In the genomic region with DNA sequence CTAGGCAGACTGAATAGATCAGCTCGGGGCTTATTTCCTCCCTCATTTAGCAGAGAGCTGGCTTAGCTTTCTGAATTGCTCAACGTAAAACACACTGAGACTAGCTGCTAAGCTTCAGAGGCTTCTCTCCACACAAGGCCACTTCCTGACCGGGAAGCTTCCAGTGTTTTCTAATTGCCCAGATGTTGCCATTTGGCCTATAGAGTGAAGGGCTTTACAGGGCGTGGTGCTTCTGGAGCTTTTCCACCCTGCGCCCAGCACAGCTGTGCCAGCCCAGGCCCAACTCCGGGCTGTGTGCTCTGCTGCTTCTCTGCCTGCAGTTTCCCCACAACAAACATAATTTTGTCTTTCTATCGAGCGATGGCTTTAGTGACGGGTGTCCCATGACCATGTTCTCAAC, we compare ENCODE assay signal across 10 cellular contexts. TPM values are rescaled to one million over a fixed set of nuclear protein-coding genes. Genes with fewer than 3 reads are reported as not detected.
DNase-seq lines count a peak whose midpoint lies in the region; ATAC-seq and TF ChIP-seq lines count a peak whose summit lies in the region.
"Had no signal": no experiment of that assay in that cellular context is flagged by ENCODE, and none has a peak within 500 bp of the region (broad histone marks: within the 10 kb centered on the region; RNA-seq: fewer than 3 reads in every experiment).

No MANE protein-coding gene starts in this region.

- no peaks in the 10 kb centered on the region for H3K27me3 ChIP-seq in naive thymus-derived CD4-positive, alpha-beta T cell (ENCODE audit: control insufficient read depth in 2 of 2, insufficient read depth in 2 of 2, low read length in 2 of 2)
- H3K27me3 ChIP-seq in aorta (ENCODE audit: control insufficient read depth in 1 of 2, insufficient read depth in 2 of 2, low read length in 1 of 2) = no peaks in the 10 kb centered on the region

- H3K27ac Mint-ChIP-seq in natural killer cell = peak overlapping the region in 1 of 2 donors; percentile 71
- peak overlapping the region in 1 of 2 donors; percentile 67 for H3K27ac Mint-ChIP-seq in natural killer cell treated with Interleukin-12 subunit alpha and Interleukin-12 subunit beta and Interleukin-15 and Interleukin-18, amount 100 ng/mL, for 72 hours
- H3K27ac Mint-ChIP-seq in naive thymus-derived CD4-positive, alpha-beta T cell = peak overlapping the region; percentile 76 to 97 (median 90)
- H3K27ac Mint-ChIP-seq: dendritic cell treated with granulocyte-macrophage colony-stimulating factor and Interleukin-4, amounts not matched to agents 40 ng/mL and 50 ng/mL, for 4 days had no signal

- peaks cover 9 to 21% of the 10 kb centered on the region in 2 donors for H3K4me1 ChIP-seq in naive thymus-derived CD4-positive, alpha-beta T cell (ENCODE audit: control insufficient read depth in 2 of 2, insufficient read depth in 2 of 2, low read length in 2 of 2)
- H3K4me1 ChIP-seq in aorta (ENCODE audit: control insufficient read depth in 1 of 2, insufficient read depth in 2 of 2, low read length in 2 of 2) = no peaks in the 10 kb centered on the region

- intact Hi-C loops in natural killer cell (cut with micrococcal nuclease) (no loop called here), aorta (cut with DNase I) (no loop called here)
- intact Hi-C loops in naive thymus-derived CD4-positive, alpha-beta T cell (cut with micrococcal nuclease) = loop anchor here in 1 of 2 donors (1.0 kb wide), 1 partner anchor 90 kb away; no protein-coding TSS in a partner anchor

- DNase-seq in natural killer cell = no peak
- no peak for DNase-seq in natural killer cell treated with Interleukin-12 subunit alpha and Interleukin-12 subunit beta and Interleukin-15 and Interleukin-18, amount 100 ng/mL, for 72 hours (ENCODE audit: low spot score)
- peak; percentile 80 for DNase-seq in fibroblast of gingiva (ENCODE audit: low read depth)
- DNase-seq in naive thymus-derived CD4-positive, alpha-beta T cell = peak in 5 of 9 donors; percentile 4 to 21 (median 6)
- DNase-seq in aorta = no peak
- DNase-seq in stimulated activated CD4-positive, alpha-beta T cell treated with anti-CD3 and anti-CD28 coated beads, Interleukin-4, amount 100 ng/mL, for 24 hours = no peak
- no peak for DNase-seq in stimulated activated CD4-positive, alpha-beta T cell treated with anti-CD3 and anti-CD28 coated beads, Interleukin-2, amount 100 ng/mL, for 48 hours
- DNase-seq in SKM-1 (lab: John Stamatoyannopoulos, UW; ENCODE audit: unreplicated experiment) = no peak
- DNase-seq: NCI-H1092 had no signal

- ATAC-seq in natural killer cell = no peak
- no peak for ATAC-seq in natural killer cell treated with Interleukin-12 subunit alpha and Interleukin-12 subunit beta and Interleukin-15 and Interleukin-18, amount 100 ng/mL, for 72 hours
- no peak for ATAC-seq in naive thymus-derived CD4-positive, alpha-beta T cell
- ATAC-seq in aorta (ENCODE audit: low FRiP score) = peak; percentile 39

- WGBS in aorta, 2 donors = 83 to 88% methylated on average over 9 of the region's 9 CpGs

- H3K27me3 Mint-ChIP-seq in natural killer cell (ENCODE audit: low read depth in 2 of 2) = peaks cover 2 to 6% of the 10 kb centered on the region in 2 donors
- peaks cover under 1 to 2% of the 10 kb centered on the region in 2 donors for H3K27me3 Mint-ChIP-seq in natural killer cell treated with Interleukin-12 subunit alpha and Interleukin-12 subunit beta and Interleukin-15 and Interleukin-18, amount 100 ng/mL, for 72 hours
- peaks cover 0 to 18% (median under 1%) of the 10 kb centered on the region in 5 donors for H3K27me3 Mint-ChIP-seq in naive thymus-derived CD4-positive, alpha-beta T cell

- H3K9me3 ChIP-seq in naive thymus-derived CD4-positive, alpha-beta T cell (ENCODE audit: control insufficient read depth in 2 of 3, low read length in 3 of 3) = no peaks in the 10 kb centered on the region
- no peaks in the 10 kb centered on the region for H3K9me3 ChIP-seq in aorta (ENCODE audit: control insufficient read depth, low read length)

- POLR2A ChIA-PET in naive thymus-derived CD4-positive, alpha-beta T cell (lab: Charles Lee) = interaction anchor here (2.4 kb wide), 1 partner anchor 140 kb away, joined by 18 read pairs; no protein-coding TSS in a partner anchor

- no peaks in the 10 kb centered on the region for H3K36me3 Mint-ChIP-seq in natural killer cell
- H3K36me3 Mint-ChIP-seq in natural killer cell treated with Interleukin-12 subunit alpha and Interleukin-12 subunit beta and Interleukin-15 and Interleukin-18, amount 100 ng/mL, for 72 hours = no peaks in the 10 kb centered on the region
- no peaks in the 10 kb centered on the region for H3K36me3 Mint-ChIP-seq in naive thymus-derived CD4-positive, alpha-beta T cell

- H3K36me3 ChIP-seq in naive thymus-derived CD4-positive, alpha-beta T cell (ENCODE audit: control insufficient read depth in 2 of 3, insufficient read depth in 3 of 3, low read length in 3 of 3) = no peaks in the 10 kb centered on the region
- H3K36me3 ChIP-seq in aorta (ENCODE audit: control insufficient read depth in 1 of 2, insufficient read depth in 2 of 2, low read length in 1 of 2) = no peaks in the 10 kb centered on the region

- peaks cover 5 to 12% of the 10 kb centered on the region in 2 donors for H3K4me1 Mint-ChIP-seq in natural killer cell
- H3K4me1 Mint-ChIP-seq in natural killer cell treated with Interleukin-12 subunit alpha and Interleukin-12 subunit beta and Interleukin-15 and Interleukin-18, amount 100 ng/mL, for 72 hours (ENCODE audit: low read depth in 2 of 2) = peaks cover 4 to 10% of the 10 kb centered on the region in 2 donors
- peaks cover 10 to 33% (median 22%) of the 10 kb centered on the region in 7 donors for H3K4me1 Mint-ChIP-seq in naive thymus-derived CD4-positive, alpha-beta T cell

- no peaks in the 10 kb centered on the region for H3K9me3 Mint-ChIP-seq in natural killer cell
- H3K9me3 Mint-ChIP-seq in natural killer cell treated with Interleukin-12 subunit alpha and Interleukin-12 subunit beta and Interleukin-15 and Interleukin-18, amount 100 ng/mL, for 72 hours = no peaks in the 10 kb centered on the region
- H3K9me3 Mint-ChIP-seq in naive thymus-derived CD4-positive, alpha-beta T cell = no peaks in the 10 kb centered on the region
- H3K9me3 Mint-ChIP-seq: dendritic cell treated with granulocyte-macrophage colony-stimulating factor and Interleukin-4, amounts not matched to agents 40 ng/mL and 50 ng/mL, for 4 days had no signal

- H3K4me3 ChIP-seq in naive thymus-derived CD4-positive, alpha-beta T cell (ENCODE audit: low read length) = no peak overlapping the region
- no peak overlapping the region for H3K4me3 ChIP-seq in aorta (ENCODE audit: low read length in 2 of 2)

- peak overlapping the region; percentile 62 for H3K27ac ChIP-seq in naive thymus-derived CD4-positive, alpha-beta T cell (ENCODE audit: low read depth, low read length)
- H3K27ac ChIP-seq in aorta (ENCODE audit: low read depth in 1 of 2, low read length in 2 of 2) = no peak overlapping the region

- CTCF ChIA-PET in naive thymus-derived CD4-positive, alpha-beta T cell (lab: Charles Lee) = interaction anchor here (0.6 to 6.8 kb wide), 12 partner anchors 8 to 1270 kb away, joined by 3 to 113 read pairs (median 6); partner anchors contain the start of gene RTP3

- TF ChIP-seq CTCF in natural killer cell (IDR thresholded peaks at IDR 0.05) = no peak

- peak overlapping the region; percentile 66 for H3K4me3 Mint-ChIP-seq in natural killer cell
- H3K4me3 Mint-ChIP-seq in natural killer cell treated with Interleukin-12 subunit alpha and Interleukin-12 subunit beta and Interleukin-15 and Interleukin-18, amount 100 ng/mL, for 72 hours = no peak overlapping the region
- H3K4me3 Mint-ChIP-seq in naive thymus-derived CD4-positive, alpha-beta T cell = peak overlapping the region; percentile 67 to 86 (median 79)

RNA-seq across cellular contexts. Expression of gene FAM240A, which starts 16.7 kb away (rescaled TPM):
- total RNA-seq in natural killer cell (not detected), aorta (not detected)
- total RNA-seq in natural killer cell treated with Interleukin-12 subunit alpha and Interleukin-12 subunit beta and Interleukin-15 and Interleukin-18, amount 100 ng/mL, for 72 hours = not detected
- not detected for total RNA-seq in naive thymus-derived CD4-positive, alpha-beta T cell
- not detected for polyA plus RNA-seq in naive thymus-derived CD4-positive, alpha-beta T cell
- polyA plus RNA-seq in aorta = not detected

Comparison
In these comparisons a context has a peak if more than half of its experiments do, and no peak if none do; other contexts are left out.
1. DNase-seq: peak in fibroblast of gingiva (single experiment) and naive thymus-derived CD4-positive, alpha-beta T cell (5 of 9); none in natural killer cell (single experiment), natural killer cell treated with Interleukin-12 subunit alpha and Interleukin-12 subunit beta and Interleukin-15 and Interleukin-18, amount 100 ng/mL, for 72 hours (single experiment), aorta (0 of 2), stimulated activated CD4-positive, alpha-beta T cell treated with anti-CD3 and anti-CD28 coated beads, Interleukin-4, amount 100 ng/mL, for 24 hours (single experiment), stimulated activated CD4-positive, alpha-beta T cell treated with anti-CD3 and anti-CD28 coated beads, Interleukin-2, amount 100 ng/mL, for 48 hours (0 of 2) and SKM-1 (single experiment).